Comparison of ENCODE assay signal across 13 cellular contexts in the genomic region with DNA sequence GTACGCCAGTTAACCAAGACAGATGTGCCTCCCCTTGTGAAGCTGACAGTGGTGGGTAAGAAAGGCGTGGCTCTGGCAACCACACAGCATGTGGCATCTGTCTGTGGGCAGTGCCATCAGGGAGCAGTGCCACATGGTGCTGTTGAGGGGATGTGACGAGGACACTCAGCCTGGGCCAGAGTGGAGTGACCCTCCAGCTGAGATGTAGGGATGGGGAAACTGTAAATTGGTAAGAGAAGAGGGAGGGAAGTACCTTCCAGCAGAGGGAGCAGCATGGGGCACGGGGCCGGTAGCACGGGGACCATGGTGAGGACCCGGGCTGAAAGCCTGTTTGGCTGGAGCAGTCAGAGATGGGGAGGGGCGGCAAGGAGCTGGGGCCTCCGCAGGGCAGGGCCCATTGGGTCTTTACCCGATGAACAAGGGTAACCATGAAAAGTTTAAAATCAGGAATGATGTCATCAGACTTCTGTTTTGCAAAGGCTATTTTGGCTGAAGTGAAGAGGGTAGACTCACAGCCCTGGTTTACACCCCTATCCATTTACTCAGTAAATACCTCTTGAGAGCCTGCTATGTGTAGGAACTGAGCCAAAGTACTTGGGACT. TPM values are rescaled to one million over a fixed set of nuclear protein-coding genes. Genes with fewer than 3 reads are reported as not detected.
DNase-seq lines count a peak whose midpoint lies in the region; ATAC-seq and TF ChIP-seq lines count a peak whose summit lies in the region.
"Had no signal": no experiment of that assay in that cellular context is flagged by ENCODE, and none has a peak within 500 bp of the region (broad histone marks: within the 10 kb centered on the region; RNA-seq: fewer than 3 reads in every experiment).

No MANE protein-coding gene starts in this region.

- H3K27ac ChIP-seq in brain microvascular endothelial cell (no peak overlapping the region), mesenchymal stem cell (ENCODE audit: low read length, poor library complexity, severe bottlenecking) (no peak overlapping the region)
- H3K27ac ChIP-seq: esophagus muscularis mucosa had no signal

- peaks cover 11% of the 10 kb centered on the region for H3K27me3 Mint-ChIP-seq in activated T-cell treated with anti-CD3 and anti-CD28 coated beads, Interleukin-2, amount 50 U/mL, for 24 hours
- H3K27me3 Mint-ChIP-seq in activated T-cell treated with anti-CD3 and anti-CD28 coated beads, Interleukin-2, amount 50 U/mL, for 4 hours (ENCODE audit: low read depth): peaks cover 5% of the 10 kb centered on the region

- no peaks in the 10 kb centered on the region for H3K9me3 ChIP-seq in mesenchymal stem cell (ENCODE audit: control insufficient read depth, low read length)
- H3K9me3 ChIP-seq: esophagus muscularis mucosa had no signal

- H4K91ac ChIP-seq in mesenchymal stem cell (ENCODE audit: low read length): no peak overlapping the region

- H2BK5ac ChIP-seq in mesenchymal stem cell (ENCODE audit: low read depth, low read length, poor library complexity, severe bottlenecking): no peak overlapping the region

- no peak overlapping the region for H4K8ac ChIP-seq in mesenchymal stem cell (ENCODE audit: low read length)

- peaks cover 3% of the 10 kb centered on the region for H3K4me1 ChIP-seq in mesenchymal stem cell (ENCODE audit: control insufficient read depth, insufficient read depth, low read depth, low read length)
- H3K4me1 ChIP-seq: esophagus muscularis mucosa had no signal

- no peak overlapping the region for H3K4ac ChIP-seq in mesenchymal stem cell (ENCODE audit: low read depth in 1 of 2, low read length in 2 of 2)

- H3K79me1 ChIP-seq in mesenchymal stem cell (replicated peaks; ENCODE audit: low read length, poor library complexity, severe bottlenecking): no peaks in the 10 kb centered on the region

- no peak for TF ChIP-seq POLR2A in NB4 (IDR thresholded peaks at IDR 0.05; ENCODE audit: extremely low read depth, insufficient read length)

- H3K23ac ChIP-seq in mesenchymal stem cell (ENCODE audit: low read length in 2 of 2): no peak overlapping the region

- no peak overlapping the region for H3K4me2 ChIP-seq in mesenchymal stem cell (ENCODE audit: low read length, poor library complexity, severe bottlenecking)

- no peak for DNase-seq in activated T-cell treated with anti-CD3 and anti-CD28 coated beads, Interleukin-2, amount 50 U/mL, for 24 hours
- no peak for DNase-seq in activated T-cell treated with anti-CD3 and anti-CD28 coated beads, Interleukin-2, amount 50 U/mL, for 4 hours
- peak; percentile 29 for DNase-seq in NB4 (ENCODE audit: low read depth)
- DNase-seq in brain microvascular endothelial cell: no peak
- DNase-seq in retinal pigment epithelial cell (ENCODE audit: low read depth): no peak
- DNase-seq in NCI-H774 (lab: John Stamatoyannopoulos, UW): no peak
- DNase-seq in mesenchymal stem cell: no peak
- DNase-seq: activated CD4-positive, alpha-beta T cell treated with anti-CD3 and anti-CD28 coated beads, Interleukin-2, amount 50 U/mL, for 4 hours; left colon had no signal

- H3K4me3 ChIP-seq in NB4 (ENCODE audit: low read depth, low read length) (no peak overlapping the region), brain microvascular endothelial cell (ENCODE audit: low read depth, low read length) (no peak overlapping the region), retinal pigment epithelial cell (ENCODE audit: low read length) (no peak overlapping the region), mesenchymal stem cell (ENCODE audit: insufficient read depth in 1 of 2, low read depth in 1 of 2, low read length in 2 of 2) (no peak overlapping the region)
- H3K4me3 ChIP-seq: esophagus muscularis mucosa had no signal

- H3K27ac Mint-ChIP-seq in activated T-cell treated with anti-CD3 and anti-CD28 coated beads, Interleukin-2, amount 50 U/mL, for 24 hours: peak overlapping the region; percentile 8

- H2AK5ac ChIP-seq in mesenchymal stem cell (ENCODE audit: low read length, severe bottlenecking): no peak overlapping the region

- H2BK12ac ChIP-seq in mesenchymal stem cell (ENCODE audit: low read length in 2 of 2): no peak overlapping the region

- no peak overlapping the region for H2BK15ac ChIP-seq in mesenchymal stem cell (ENCODE audit: low read depth, poor library complexity, severe bottlenecking)

- WGBS in mesenchymal stem cell: 58% methylated on average over 8 of the region's 10 CpGs

- no peak overlapping the region for H2BK120ac ChIP-seq in mesenchymal stem cell (ENCODE audit: low read depth, low read length)

- H2AFZ ChIP-seq in mesenchymal stem cell (ENCODE audit: low read depth, low read length): no peak overlapping the region

- no peak for ATAC-seq in activated T-cell treated with anti-CD3 and anti-CD28 coated beads, Interleukin-2, amount 50 U/mL, for 4 hours
- no peak for ATAC-seq in HG03039 (IDR thresholded peaks at IDR 0.05; ENCODE audit: unreplicated experiment)
- ATAC-seq: left colon had no signal

- in situ Hi-C loops in brain microvascular endothelial cell (cut with HindIII; ENCODE audit: low pct_ligation_motif_present, low sequenced_read_pairs): no loop called here

- no peak overlapping the region for H3K14ac ChIP-seq in mesenchymal stem cell (ENCODE audit: low read length in 2 of 2)

- TF ChIP-seq CTCF in NB4 (IDR thresholded peaks at IDR 0.05; ENCODE audit: low read depth, low read length) (peak; percentile 28), brain microvascular endothelial cell (IDR thresholded peaks at IDR 0.05; ENCODE audit: low read depth, low read length, missing control alignments) (peak; percentile 47), retinal pigment epithelial cell (conservative IDR thresholded peaks at IDR 0.05; ENCODE audit: low read depth, low read length) (peak; percentile 25)

- no peak overlapping the region for H3K9ac ChIP-seq in mesenchymal stem cell (ENCODE audit: low read length)

- H3K4me1 Mint-ChIP-seq in activated T-cell treated with anti-CD3 and anti-CD28 coated beads, Interleukin-2, amount 50 U/mL, for 24 hours (ENCODE audit: low read depth): peaks cover 41% of the 10 kb centered on the region
- peaks cover 27% of the 10 kb centered on the region for H3K4me1 Mint-ChIP-seq in activated T-cell treated with anti-CD3 and anti-CD28 coated beads, Interleukin-2, amount 50 U/mL, for 4 hours (ENCODE audit: low read depth)

- H3K27me3 ChIP-seq in brain microvascular endothelial cell (replicated peaks) (peaks cover 18% of the 10 kb centered on the region), mesenchymal stem cell (ENCODE audit: control insufficient read depth in 1 of 2, insufficient read depth in 1 of 2, low read length in 2 of 2) (peaks cover 78 to 93% of the 10 kb centered on the region in 2 experiments)

- no peaks in the 10 kb centered on the region for H3K9me3 Mint-ChIP-seq in activated T-cell treated with anti-CD3 and anti-CD28 coated beads, Interleukin-2, amount 50 U/mL, for 24 hours
- H3K9me3 Mint-ChIP-seq in activated T-cell treated with anti-CD3 and anti-CD28 coated beads, Interleukin-2, amount 50 U/mL, for 4 hours: no peaks in the 10 kb centered on the region

- no peak overlapping the region for H3K18ac ChIP-seq in mesenchymal stem cell (ENCODE audit: low read depth in 1 of 2, low read length in 2 of 2)

- H3K36me3 Mint-ChIP-seq in activated T-cell treated with anti-CD3 and anti-CD28 coated beads, Interleukin-2, amount 50 U/mL, for 24 hours (ENCODE audit: low read depth): no peaks in the 10 kb centered on the region
- no peaks in the 10 kb centered on the region for H3K36me3 Mint-ChIP-seq in activated T-cell treated with anti-CD3 and anti-CD28 coated beads, Interleukin-2, amount 50 U/mL, for 4 hours (ENCODE audit: insufficient read depth)

- H3K4me3 Mint-ChIP-seq in activated T-cell treated with anti-CD3 and anti-CD28 coated beads, Interleukin-2, amount 50 U/mL, for 24 hours: no peak overlapping the region
- H3K4me3 Mint-ChIP-seq in activated T-cell treated with anti-CD3 and anti-CD28 coated beads, Interleukin-2, amount 50 U/mL, for 4 hours: no peak overlapping the region

- no peaks in the 10 kb centered on the region for H3K36me3 ChIP-seq in brain microvascular endothelial cell (replicated peaks)
- no peaks in the 10 kb centered on the region for H3K36me3 ChIP-seq in mesenchymal stem cell (ENCODE audit: control insufficient read depth in 1 of 2, insufficient read depth in 2 of 2, low read depth in 1 of 2, low read length in 2 of 2)
- H3K36me3 ChIP-seq: esophagus muscularis mucosa had no signal

RNA-seq across cellular contexts. Expression of a gene that starts 10.4 kb away (rescaled TPM):
- total RNA-seq in activated T-cell treated with anti-CD3 and anti-CD28 coated beads, Interleukin-2, amount 50 U/mL, for 4 hours: 1 to 10 TPM in 1 of 3 donors, under 1 TPM in 2; 0.76 to 1.3 (median 0.89) TPM
- polyA plus RNA-seq in mesenchymal stem cell (2013, experiment 1 of 2): not detected
- polyA plus RNA-seq in mesenchymal stem cell (2013, experiment 2 of 2): not detected
- total RNA-seq: astrocyte, esophagus muscularis mucosa, M059J had no signal

RNA-seq across cellular contexts. Expression of a gene that starts 47.5 kb away (rescaled TPM):
- 10 to 100 TPM; 33.8 to 39.6 (median 34.3) TPM for total RNA-seq in activated T-cell treated with anti-CD3 and anti-CD28 coated beads, Interleukin-2, amount 50 U/mL, for 4 hours
- polyA plus RNA-seq in mesenchymal stem cell (2013, experiment 1 of 2): 17.9 TPM
- 20.1 TPM for polyA plus RNA-seq in mesenchymal stem cell (2013, experiment 2 of 2)

RNA-seq across cellular contexts. Expression of a gene that starts 50.6 kb away (rescaled TPM):
- total RNA-seq in activated T-cell treated with anti-CD3 and anti-CD28 coated beads, Interleukin-2, amount 50 U/mL, for 4 hours: 100 to 1,000 TPM; 178 to 212 (median 206) TPM
- polyA plus RNA-seq in mesenchymal stem cell (2013, experiment 1 of 2): 4.9 TPM
- polyA plus RNA-seq in mesenchymal stem cell (2013, experiment 2 of 2): 5.1 TPM
